In the genomic region with DNA sequence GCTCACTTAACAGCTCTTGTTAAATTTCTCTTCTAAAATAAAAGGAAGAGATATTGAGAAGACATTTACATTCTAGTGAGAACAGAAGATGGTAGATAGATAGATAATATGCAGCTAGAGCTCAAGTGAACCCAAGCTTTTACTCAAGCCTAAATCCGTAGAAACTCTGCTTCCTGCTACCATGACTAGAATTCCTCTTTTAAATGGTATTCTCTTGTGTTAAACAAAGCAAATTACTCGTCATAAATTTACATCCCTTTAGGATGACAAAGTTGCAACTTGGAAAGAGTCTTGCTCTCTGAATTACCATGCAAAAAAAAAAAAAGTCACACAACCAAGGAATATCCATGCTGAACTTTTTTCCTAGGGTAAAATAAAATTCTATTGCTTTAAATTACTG, we compare ENCODE assay signal across 30 cellular contexts.
"Had no signal": no experiment of that assay in that cellular context is flagged by ENCODE, and none has a peak within 500 bp of the region (broad histone marks: within the 10 kb centered on the region; RNA-seq: fewer than 3 reads in every experiment).

No MANE protein-coding gene starts in this region.

- H3K36me3 ChIP-seq: colonic mucosa, esophagus muscularis mucosa, gastroesophageal sphincter, heart left ventricle, lower lobe of right lung, prostate gland, right atrium auricular region, stomach, thoracic aorta, tibial nerve, upper lobe of left lung had no signal

- DNase-seq: colonic mucosa; dermis blood vessel endothelial cell; effector memory CD4-positive, alpha-beta T cell; foreskin keratinocyte; heart left ventricle; immature natural killer cell; islet precursor cell; kidney glomerular epithelial cell; left colon; left ventricle myocardium superior; lower lobe of right lung; naive thymus-derived CD8-positive, alpha-beta T cell; nephron progenitor cell; nucleus accumbens; stimulated activated CD4-positive, alpha-beta T cell treated with anti-CD3 and anti-CD28 coated beads, Interleukin-12 subunit alpha, Interleukin-12 subunit beta, amount 100 ng/mL, for 4 hours; stimulated activated CD4-positive, alpha-beta T cell treated with anti-CD3 and anti-CD28 coated beads, Interleukin-1b, Interleukin-23, amount 100 ng/mL, for 48 hours; stimulated activated CD4-positive, alpha-beta T cell treated with anti-CD3 and anti-CD28 coated beads, Interleukin-4, amount 100 ng/mL, for 24 hours; stimulated activated naive CD4-positive, alpha-beta T cell treated with Interleukin-2 at 50 U/mL for 16 hours; stomach; upper lobe of left lung had no signal

- H3K4me1 Mint-ChIP-seq: immature natural killer cell; naive thymus-derived CD8-positive, alpha-beta T cell; nephron progenitor cell; stimulated activated effector memory CD8-positive, alpha-beta T cell treated with anti-CD3 and anti-CD28 coated beads, Interleukin-12 subunit alpha, Interleukin-12 subunit beta, amount 100 ng/mL, for 72 hours had no signal

- ATAC-seq: foreskin keratinocyte; gastroesophageal sphincter; heart left ventricle; left colon; left ventricle myocardium superior; lower lobe of right lung; naive thymus-derived CD8-positive, alpha-beta T cell; sciatic nerve; stimulated activated effector memory CD8-positive, alpha-beta T cell treated with anti-CD3 and anti-CD28 coated beads, Interleukin-12 subunit alpha, Interleukin-12 subunit beta, amount 100 ng/mL, for 72 hours had no signal

- H3K9me3 ChIP-seq: colonic mucosa, esophagus muscularis mucosa, gastroesophageal sphincter, heart left ventricle, lower lobe of right lung, prostate gland, right atrium auricular region, stomach, thoracic aorta, tibial nerve, upper lobe of left lung had no signal

- H3K36me3 Mint-ChIP-seq: immature natural killer cell; naive thymus-derived CD8-positive, alpha-beta T cell; stimulated activated effector memory CD8-positive, alpha-beta T cell treated with anti-CD3 and anti-CD28 coated beads, Interleukin-12 subunit alpha, Interleukin-12 subunit beta, amount 100 ng/mL, for 72 hours had no signal

- H3K4me1 ChIP-seq: colonic mucosa, esophagus muscularis mucosa, foreskin keratinocyte, gastroesophageal sphincter, heart left ventricle, lower lobe of right lung, prostate gland, right atrium auricular region, stomach, tibial nerve, upper lobe of left lung had no signal

- H3K27ac ChIP-seq: colonic mucosa, esophagus muscularis mucosa, foreskin keratinocyte, gastroesophageal sphincter, heart left ventricle, hepatocyte, lower lobe of right lung, prostate gland, right atrium auricular region, stomach, thoracic aorta, tibial nerve, upper lobe of left lung had no signal

- H3K4me3 Mint-ChIP-seq: immature natural killer cell; naive thymus-derived CD8-positive, alpha-beta T cell; nephron progenitor cell; stimulated activated effector memory CD8-positive, alpha-beta T cell treated with anti-CD3 and anti-CD28 coated beads, Interleukin-12 subunit alpha, Interleukin-12 subunit beta, amount 100 ng/mL, for 72 hours had no signal

- H3K4me3 ChIP-seq: colonic mucosa, esophagus muscularis mucosa, gastroesophageal sphincter, heart left ventricle, hepatocyte, lower lobe of right lung, prostate gland, right atrium auricular region, smooth muscle cell, stomach, thoracic aorta, tibial nerve, upper lobe of left lung had no signal

- H3K27ac Mint-ChIP-seq: immature natural killer cell; naive thymus-derived CD8-positive, alpha-beta T cell; nephron progenitor cell; stimulated activated effector memory CD8-positive, alpha-beta T cell treated with anti-CD3 and anti-CD28 coated beads, Interleukin-12 subunit alpha, Interleukin-12 subunit beta, amount 100 ng/mL, for 72 hours had no signal

- H3K27me3 Mint-ChIP-seq: naive thymus-derived CD8-positive, alpha-beta T cell had no signal

- H3K27me3 ChIP-seq: colonic mucosa, esophagus muscularis mucosa, foreskin keratinocyte, gastroesophageal sphincter, heart left ventricle, hepatocyte, right atrium auricular region, stomach, tibial nerve, upper lobe of left lung had no signal

- H3K9me3 Mint-ChIP-seq: nephron progenitor cell had no signal
